Comparison of ENCODE assay signal across 21 cellular contexts in genomic region chrX:63354484-63354883, GRCh38.
"Had no signal": no experiment of that assay in that cellular context is flagged by ENCODE, and none has a peak within 500 bp of the region (broad histone marks: within the 10 kb centered on the region; RNA-seq: fewer than 3 reads in every experiment).

No MANE protein-coding gene starts in this region.

- H3K36me3 ChIP-seq: adrenal gland, cardiac muscle cell, esophagus squamous epithelium, right atrium auricular region, upper lobe of left lung had no signal

- H3K4me3 ChIP-seq: adrenal gland, cardiac muscle cell, esophagus squamous epithelium, right atrium auricular region, upper lobe of left lung had no signal

- FAIRE-seq: endometrium had no signal

- H3K27ac ChIP-seq: adrenal gland, cardiac muscle cell, esophagus squamous epithelium, right atrium auricular region, upper lobe of left lung had no signal

- ATAC-seq: stimulated activated naive B cell treated with anti-CD40 and anti-IgM and Interleukin-4, amounts not matched to agents 10 μg/mL and 1 μg/mL and 100 μg/mL, for 72 hours had no signal

- H3K4me1 ChIP-seq: adrenal gland, right atrium auricular region had no signal

- H3K36me3 Mint-ChIP-seq: activated naive CD4-positive, alpha-beta T cell treated with anti-CD3 and anti-CD28 coated beads, Interleukin-2, amount 50 U/mL, for 24 hours; stimulated activated naive B cell treated with anti-CD40 and anti-IgM and Interleukin-4, amounts not matched to agents 10 μg/mL and 1 μg/mL and 100 μg/mL, for 72 hours had no signal

- H3K27ac Mint-ChIP-seq: activated CD4-positive, alpha-beta memory T cell treated with anti-CD3 and anti-CD28 coated beads, Interleukin-2, amount 10 ng/mL, durations not matched to agents 7 days and 5 days; activated naive CD4-positive, alpha-beta T cell treated with anti-CD3 and anti-CD28 coated beads, Interleukin-2, amount 50 U/mL, for 24 hours; nephron; stimulated activated naive B cell treated with anti-CD40 and anti-IgM and Interleukin-4, amounts not matched to agents 10 μg/mL and 1 μg/mL and 100 μg/mL, for 72 hours had no signal

- H3K27me3 ChIP-seq: adrenal gland, cardiac muscle cell, esophagus squamous epithelium, right atrium auricular region, upper lobe of left lung had no signal

- DNase-seq: activated CD4-positive, alpha-beta memory T cell treated with anti-CD3 and anti-CD28 coated beads, Interleukin-2, amount 10 ng/mL, durations not matched to agents 7 days and 5 days; activated CD4-positive, alpha-beta T cell treated with anti-CD3 and anti-CD28 coated beads for 4 hours; activated CD8-positive, alpha-beta memory T cell treated with anti-CD3 and anti-CD28 coated beads, Interleukin-2, amount 50 U/mL, for 4 hours; activated effector memory CD4-positive, alpha-beta T cell treated with anti-CD3 and anti-CD28 coated beads, Interleukin-2, amount 50 U/mL, for 16 hours; activated T-cell treated with anti-CD3 and anti-CD28 coated beads, Interleukin-2, amount 50 U/mL, for 48 hours; adrenal gland; esophagus squamous epithelium; glutamatergic neuron; hypothalamus; kidney glomerular epithelial cell; mesendoderm; occipital lobe; stimulated activated CD4-positive, alpha-beta T cell treated with anti-CD3 and anti-CD28 coated beads, Interleukin-2, amount 100 ng/mL, for 48 hours; stimulated activated naive B cell treated with anti-CD40 and anti-IgM and Interleukin-4, amounts not matched to agents 10 μg/mL and 1 μg/mL and 100 μg/mL, for 72 hours; substantia nigra; upper lobe of left lung had no signal

- H3K4me3 Mint-ChIP-seq: activated CD4-positive, alpha-beta memory T cell treated with anti-CD3 and anti-CD28 coated beads, Interleukin-2, amount 10 ng/mL, durations not matched to agents 7 days and 5 days; activated naive CD4-positive, alpha-beta T cell treated with anti-CD3 and anti-CD28 coated beads, Interleukin-2, amount 50 U/mL, for 24 hours; nephron; stimulated activated naive B cell treated with anti-CD40 and anti-IgM and Interleukin-4, amounts not matched to agents 10 μg/mL and 1 μg/mL and 100 μg/mL, for 72 hours had no signal

- H3K27me3 Mint-ChIP-seq: activated CD4-positive, alpha-beta memory T cell treated with anti-CD3 and anti-CD28 coated beads, Interleukin-2, amount 10 ng/mL, durations not matched to agents 7 days and 5 days; activated naive CD4-positive, alpha-beta T cell treated with anti-CD3 and anti-CD28 coated beads, Interleukin-2, amount 50 U/mL, for 24 hours; stimulated activated naive B cell treated with anti-CD40 and anti-IgM and Interleukin-4, amounts not matched to agents 10 μg/mL and 1 μg/mL and 100 μg/mL, for 72 hours had no signal

- H3K9me3 Mint-ChIP-seq: activated CD4-positive, alpha-beta memory T cell treated with anti-CD3 and anti-CD28 coated beads, Interleukin-2, amount 10 ng/mL, durations not matched to agents 7 days and 5 days; activated naive CD4-positive, alpha-beta T cell treated with anti-CD3 and anti-CD28 coated beads, Interleukin-2, amount 50 U/mL, for 24 hours; stimulated activated naive B cell treated with anti-CD40 and anti-IgM and Interleukin-4, amounts not matched to agents 10 μg/mL and 1 μg/mL and 100 μg/mL, for 72 hours had no signal

- H3K9me3 ChIP-seq: adrenal gland, esophagus squamous epithelium, upper lobe of left lung had no signal
